In genomic region chr10:69891057-69891617, GRCh38 we compare ENCODE assay signal across 15 cellular contexts.
DNase-seq lines count a peak whose midpoint lies in the region; ATAC-seq, FAIRE-seq and TF ChIP-seq lines count a peak whose summit lies in the region.
"Had no signal": no experiment of that assay in that cellular context is flagged by ENCODE, and none has a peak within 500 bp of the region (broad histone marks: within the 10 kb centered on the region; RNA-seq: fewer than 3 reads in every experiment).

No MANE protein-coding gene starts in this region.

- FAIRE-seq in colon (lab: Jason Lieb, UNC): peak; percentile 55

- no peak for ATAC-seq in stimulated activated naive CD8-positive, alpha-beta T cell treated with anti-CD3 and anti-CD28 coated beads, Interleukin-15, Interleukin-2, amounts not matched to agents 100 U/mL and 50 U/mL, for 24 hours
- ATAC-seq: GM23338 had no signal

- H3K27me3 ChIP-seq in mucosa of rectum (ENCODE audit: control insufficient read depth in 2 of 2, insufficient read depth in 2 of 2, low read length in 2 of 2) (no peaks in the 10 kb centered on the region), transverse colon (no peaks in the 10 kb centered on the region)
- H3K27me3 ChIP-seq: BLaER1 treated with 17β-estradiol and CSF1 and Interleukin-3, amounts not matched to agents 10 nM and 100 nM had no signal

- POLR2A ChIA-PET in HEK293 (lab: Yijun Ruan, JAX): no interaction called here

- no peak overlapping the region for H3K9ac ChIP-seq in mucosa of rectum (ENCODE audit: low read depth in 1 of 2, low read length in 2 of 2)
- H3K9ac ChIP-seq: BLaER1 treated with 17β-estradiol and CSF1 and Interleukin-3, amounts not matched to agents 10 nM and 100 nM had no signal

- DNase-seq in transverse colon (peak; percentile 82), CD14-positive monocyte (ENCODE audit: low spot score) (no peak)
- DNase-seq in stimulated activated naive CD8-positive, alpha-beta T cell treated with anti-CD3 and anti-CD28 coated beads, Interleukin-15, Interleukin-2, amounts not matched to agents 100 U/mL and 50 U/mL, for 24 hours: no peak
- no peak for DNase-seq in stimulated activated CD4-positive, alpha-beta T cell treated with anti-CD3 and anti-CD28 coated beads, Interleukin-4, amount 100 ng/mL, for 1 hour
- DNase-seq: 8988T; ACHN; Calu3; CD4-positive, alpha-beta T cell; DMS 273 treated with DMSO at 0.1 percent for 48 hours; H7 had no signal

- intact Hi-C loops in transverse colon (cut with DNase I; ENCODE audit: low total_unique reads): no loop called here
- intact Hi-C loops in CD14-positive monocyte (cut with micrococcal nuclease): no loop called here

- no peaks in the 10 kb centered on the region for H3K36me3 Mint-ChIP-seq in CD14-positive monocyte

- 48 to 60% methylated on average over 5 to 9 of the region's 9 CpGs for WGBS in transverse colon (ENCODE audit: low coverage in 1 of 2), 2 donors

- TF ChIP-seq CTCF in HEK293 (tag by site-specific recombination; IDR thresholded peaks at IDR 0.05): no peak
- no peak for TF ChIP-seq CTCF in transverse colon (IDR thresholded peaks at IDR 0.05)
- no peak for TF ChIP-seq CTCF in CD14-positive monocyte (IDR thresholded peaks at IDR 0.05)

- TF ChIP-seq POLR2A in transverse colon (IDR thresholded peaks at IDR 0.05): no peak

- H3K4me3 Mint-ChIP-seq in CD14-positive monocyte: no peak overlapping the region
- H3K4me3 Mint-ChIP-seq: CD4-positive, alpha-beta T cell; GM23338 had no signal

- peak overlapping the region in 1 of 7 donors; percentile 53 for H3K27ac Mint-ChIP-seq in CD14-positive monocyte
- H3K27ac Mint-ChIP-seq: CD4-positive, alpha-beta T cell; GM23338 had no signal

- in situ Hi-C loops in transverse colon (cut with MboI; ENCODE audit: low pct_ligation_motif_present in 1 of 4, low pct_unique_long_range_greater_than_20kb in 1 of 4, low sequenced_read_pairs in 3 of 4): no loop called here

- H3K27ac ChIP-seq in HEK293 (ENCODE audit: extremely low read depth, low read depth, low read length): no peak overlapping the region
- H3K27ac ChIP-seq in mucosa of rectum (ENCODE audit: low read depth in 2 of 2, low read length in 2 of 2): peak overlapping the region; percentile 67 to 72
- peak overlapping the region; percentile 45 to 73 (median 66) for H3K27ac ChIP-seq in transverse colon
- H3K27ac ChIP-seq: BLaER1 treated with 17β-estradiol and CSF1 and Interleukin-3, amounts not matched to agents 10 nM and 100 nM had no signal

- H3K27me3 Mint-ChIP-seq in CD14-positive monocyte (ENCODE audit: low read depth in 3 of 3): peaks cover 6 to 10% (median 6%) of the 10 kb centered on the region in 3 donors
- H3K27me3 Mint-ChIP-seq: CD4-positive, alpha-beta T cell had no signal

- H3K9me3 Mint-ChIP-seq in CD14-positive monocyte: no peaks in the 10 kb centered on the region
- H3K9me3 Mint-ChIP-seq: CD4-positive, alpha-beta T cell; GM23338 had no signal

- H3K36me3 ChIP-seq in HEK293 (ENCODE audit: control insufficient read depth in 2 of 2, insufficient read depth in 1 of 2, low read length in 2 of 2): no peaks in the 10 kb centered on the region
- no peaks in the 10 kb centered on the region for H3K36me3 ChIP-seq in mucosa of rectum (ENCODE audit: control insufficient read depth in 2 of 2, insufficient read depth in 2 of 2, low read length in 2 of 2)
- no peaks in the 10 kb centered on the region for H3K36me3 ChIP-seq in transverse colon
- H3K36me3 ChIP-seq: BLaER1 treated with 17β-estradiol and CSF1 and Interleukin-3, amounts not matched to agents 10 nM and 100 nM had no signal

- TF ChIP-seq EP300 in transverse colon (IDR thresholded peaks at IDR 0.05; ENCODE audit: low read depth): no peak

- no peak overlapping the region for H3K4me3 ChIP-seq in HEK293 (ENCODE audit: low read depth, low read length)
- peak overlapping the region in 1 of 2 donors; percentile 38 for H3K4me3 ChIP-seq in mucosa of rectum (ENCODE audit: low read length in 2 of 2)
- H3K4me3 ChIP-seq in transverse colon: no peak overlapping the region
- H3K4me3 ChIP-seq: BLaER1 treated with 17β-estradiol and CSF1 and Interleukin-3, amounts not matched to agents 10 nM and 100 nM; GM23338 had no signal

- H3K4me1 ChIP-seq in HEK293 (ENCODE audit: control insufficient read depth, insufficient read depth, low read length) (no peaks in the 10 kb centered on the region), mucosa of rectum (ENCODE audit: control insufficient read depth in 2 of 2, insufficient read depth in 2 of 2, low read length in 2 of 2) (peaks cover 51 to 60% of the 10 kb centered on the region in 2 donors), transverse colon (peaks cover 8 to 46% (median 19%) of the 10 kb centered on the region in 4 donors)

- H3K4me1 Mint-ChIP-seq in CD14-positive monocyte: no peaks in the 10 kb centered on the region

- CTCF ChIA-PET in HEK293 (lab: Yijun Ruan, JAX): interaction anchor here (1.4 to 2.8 kb wide), 2 partner anchors 10 to 25 kb away, joined by 5 to 13 read pairs; no protein-coding TSS in a partner anchor

- H3K9me3 ChIP-seq in HEK293 (ENCODE audit: control insufficient read depth, insufficient read depth, low read depth, low read length) (no peaks in the 10 kb centered on the region), mucosa of rectum (ENCODE audit: control insufficient read depth in 2 of 2, low read length in 2 of 2) (no peaks in the 10 kb centered on the region), transverse colon (no peaks in the 10 kb centered on the region)
- H3K9me3 ChIP-seq: BLaER1 treated with 17β-estradiol and CSF1 and Interleukin-3, amounts not matched to agents 10 nM and 100 nM had no signal

TF ChIP-seq in HEK293, 187 proteins besides CTCF, POLR2A, EP300 and RAD21:
- TF ChIP-seq TRIM28 (IDR thresholded peaks at IDR 0.05; ENCODE audit: borderline replicate concordance, low read length) (no peak), ZNF623 (tag by site-specific recombination; IDR thresholded peaks at IDR 0.05) (peak; percentile 97)
